Comparison of ENCODE assay signal across 10 cellular contexts in the genomic region with DNA sequence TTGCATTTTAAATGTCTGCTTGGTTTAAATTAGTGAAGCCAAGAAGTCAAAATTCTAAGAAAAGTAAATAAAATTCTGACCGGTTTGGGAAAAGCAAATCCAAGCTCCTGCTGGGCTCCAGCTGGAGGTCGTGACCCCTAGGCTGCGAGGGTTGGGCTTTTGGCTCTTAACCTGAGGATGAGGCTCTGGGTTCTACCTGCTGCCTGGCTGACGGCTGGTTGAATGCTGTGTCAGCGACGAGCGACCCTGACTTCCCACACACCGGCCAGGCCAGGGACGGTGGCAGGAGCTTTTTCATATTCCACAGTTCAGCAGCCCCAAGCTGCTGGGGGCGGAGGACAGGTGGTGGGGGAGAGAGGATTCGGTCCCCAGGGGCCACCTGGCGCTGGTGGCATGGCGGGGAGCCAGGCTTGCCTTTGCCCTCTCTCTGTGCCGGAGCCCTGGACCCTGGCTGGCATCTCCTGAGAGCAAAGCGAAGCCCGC. TPM values are rescaled to one million over a fixed set of nuclear protein-coding genes. Genes with fewer than 3 reads are reported as not detected.
DNase-seq lines count a peak whose midpoint lies in the region; ATAC-seq and TF ChIP-seq lines count a peak whose summit lies in the region.
"Had no signal": no experiment of that assay in that cellular context is flagged by ENCODE, and none has a peak within 500 bp of the region (broad histone marks: within the 10 kb centered on the region; RNA-seq: fewer than 3 reads in every experiment).

No MANE protein-coding gene starts in this region.

- ATAC-seq in SK-N-SH treated with all-trans-retinoic acid at 6 μM for 48 hours (no peak), right lobe of liver (peak in 3 of 4 donors; percentile 13 to 46 (median 24))

- peaks cover 40% of the 10 kb centered on the region for H3K79me2 ChIP-seq in SK-N-SH (ENCODE audit: insufficient read depth)

- H3K36me3 ChIP-seq in SK-N-SH (replicated peaks in 1 of 2; ENCODE audit: control insufficient read depth in 1 of 2, insufficient read depth in 2 of 2, low read length in 1 of 2) (no peaks in the 10 kb centered on the region), right lobe of liver (no peaks in the 10 kb centered on the region), thymus (ENCODE audit: control insufficient read depth, insufficient read depth) (no peaks in the 10 kb centered on the region)

- intact Hi-C loops in right lobe of liver (cut with DNase I): no loop called here

- WGBS in SK-N-SH (ENCODE audit: low lambda C conversion rate): 64% methylated on average over 11 of the region's 16 CpGs
- WGBS in right lobe of liver (ENCODE audit: insufficient coverage, low coverage, low lambda C conversion rate, missing lambda C conversion rate): 10% methylated on average over 7 of the region's 16 CpGs
- 21% methylated on average over 16 of the region's 16 CpGs for WGBS in thymus

- POLR2A ChIA-PET in SK-N-SH (lab: Yijun Ruan, JAX): no interaction called here

- no peaks in the 10 kb centered on the region for H3K27me3 ChIP-seq in SK-N-SH (ENCODE audit: insufficient read depth)
- H3K27me3 ChIP-seq in right lobe of liver: peaks cover 0 to 7% of the 10 kb centered on the region in 2 donors
- H3K27me3 ChIP-seq in thymus (ENCODE audit: control insufficient read depth, insufficient read depth): peaks cover 25% of the 10 kb centered on the region

- H3K9ac ChIP-seq in SK-N-SH: peak overlapping the region; percentile 98; the same call in 1 of the 2 replicates

- no peaks in the 10 kb centered on the region for H3K9me3 ChIP-seq in SK-N-SH
- H3K9me3 ChIP-seq in right lobe of liver: no peaks in the 10 kb centered on the region
- H3K9me3 ChIP-seq in thymus (ENCODE audit: control insufficient read depth): no peaks in the 10 kb centered on the region

- no peaks in the 10 kb centered on the region for H4K20me1 ChIP-seq in SK-N-SH (ENCODE audit: insufficient read depth)

- no peak for TF ChIP-seq POLR2A in right lobe of liver (IDR thresholded peaks at IDR 0.05)

- H3K4me2 ChIP-seq in SK-N-SH: peak overlapping the region; percentile 84

- no peak for DNase-seq in SK-N-SH
- DNase-seq in astrocyte of the spinal cord (ENCODE audit: low read depth, low spot score): no peak
- DNase-seq in right lobe of liver: no peak
- no peak for DNase-seq in NCI-H187 (lab: John Stamatoyannopoulos, UW)
- DNase-seq in GM13977 (ENCODE audit: low spot score): no peak
- DNase-seq in GOT3 (lab: John Stamatoyannopoulos, UW): no peak
- DNase-seq: stimulated activated CD4-positive, alpha-beta T cell treated with anti-CD3 and anti-CD28 coated beads, Interleukin-4, amount 100 ng/mL, for 24 hours had no signal

- H3K4me3 ChIP-seq in SK-N-SH (ENCODE audit: low read depth in 2 of 2, low read length in 1 of 2) (peak overlapping the region; percentile 65 to 85), astrocyte of the spinal cord (ENCODE audit: low read depth, low read length) (peak overlapping the region; percentile 81), right lobe of liver (peak overlapping the region in 2 of 3 donors; percentile 29 to 51), thymus (ENCODE audit: low read length) (peak overlapping the region; percentile 56)

- peaks cover 18% of the 10 kb centered on the region for H3F3A ChIP-seq in SK-N-SH (replicated peaks; ENCODE audit: insufficient read depth)

- CTCF ChIA-PET in SK-N-SH (lab: Yijun Ruan, JAX): no interaction called here

- TF ChIP-seq EP300 in SK-N-SH (IDR thresholded peaks at IDR 0.05; ENCODE audit: borderline replicate concordance in 1 of 2, low read depth in 1 of 2, low read length in 1 of 2): no peak

- TF ChIP-seq CTCF in SK-N-SH (IDR thresholded peaks at IDR 0.05): no peak
- TF ChIP-seq CTCF in astrocyte of the spinal cord (IDR thresholded peaks at IDR 0.05; ENCODE audit: low read depth, low read length): no peak
- TF ChIP-seq CTCF in right lobe of liver (IDR thresholded peaks at IDR 0.05): no peak
- TF ChIP-seq CTCF in GM13977 (IDR thresholded peaks at IDR 0.05; ENCODE audit: extremely low read depth, insufficient read depth, missing control alignments): no peak

- in situ Hi-C loops in astrocyte of the spinal cord (cut with HindIII; ENCODE audit: low sequenced_read_pairs): no loop called here
- in situ Hi-C loops in GM13977 (cut with MboI; ENCODE audit: low pct_unique_long_range_greater_than_20kb, low sequenced_read_pairs, unreplicated experiment): no loop called here

- peak overlapping the region; percentile 83 for H2AFZ ChIP-seq in SK-N-SH (ENCODE audit: low read depth)

- H3K4me1 ChIP-seq in SK-N-SH (ENCODE audit: control insufficient read depth in 1 of 2, insufficient read depth in 2 of 2, low read depth in 1 of 2, low read length in 1 of 2) (peaks cover 20 to 41% of the 10 kb centered on the region in 2 experiments), right lobe of liver (peaks cover 0 to 12% (median 0%) of the 10 kb centered on the region in 4 donors), thymus (ENCODE audit: control insufficient read depth, insufficient read depth, low read length) (peaks cover 30% of the 10 kb centered on the region)

- TF ChIP-seq RAD21 in SK-N-SH (IDR thresholded peaks at IDR 0.05; ENCODE audit: low read length): no peak

- no peaks in the 10 kb centered on the region for H3K9me2 ChIP-seq in SK-N-SH

- H3K27ac ChIP-seq in SK-N-SH (ENCODE audit: low read depth in 2 of 2, low read length in 1 of 2) (peak overlapping the region in 1 of 2 experiments; percentile 66; a peak in 2 of 4 replicates), right lobe of liver (no peak overlapping the region), thymus (ENCODE audit: low read depth) (no peak overlapping the region)

TF ChIP-seq in SK-N-SH, 30 proteins besides CTCF, POLR2A, EP300 and RAD21:
- TF ChIP-seq CHD2 (IDR thresholded peaks at IDR 0.05; ENCODE audit: low read length, partially characterized antibody) (no peak), RCOR1 (IDR thresholded peaks at IDR 0.05; ENCODE audit: low read length) (no peak), TAF1 (IDR thresholded peaks at IDR 0.05; ENCODE audit: borderline replicate concordance, low read depth, low read length) (no peak)

TF ChIP-seq in SK-N-SH treated with all-trans-retinoic acid at 6 μM for 48 hours, 23 proteins besides CTCF, POLR2A, EP300 and RAD21:
- TF ChIP-seq TCF4 (CRISPR knock-in tag; IDR thresholded peaks at IDR 0.05; ENCODE audit: borderline replicate concordance) (no peak), ARNTL (CRISPR knock-in tag; IDR thresholded peaks at IDR 0.05; ENCODE audit: borderline replicate concordance, low read depth) (no peak), ZNF565 (CRISPR knock-in tag; conservative IDR thresholded peaks at IDR 0.05; ENCODE audit: low read depth) (no peak), ZFP3 (CRISPR knock-in tag; IDR thresholded peaks at IDR 0.05) (no peak), ZNF8 (CRISPR knock-in tag; IDR thresholded peaks at IDR 0.05) (no peak), CSDC2 (CRISPR knock-in tag; IDR thresholded peaks at IDR 0.05) (no peak), ZNF70 (CRISPR knock-in tag; IDR thresholded peaks at IDR 0.05) (no peak)
- TF ChIP-seq, protein P1, sequence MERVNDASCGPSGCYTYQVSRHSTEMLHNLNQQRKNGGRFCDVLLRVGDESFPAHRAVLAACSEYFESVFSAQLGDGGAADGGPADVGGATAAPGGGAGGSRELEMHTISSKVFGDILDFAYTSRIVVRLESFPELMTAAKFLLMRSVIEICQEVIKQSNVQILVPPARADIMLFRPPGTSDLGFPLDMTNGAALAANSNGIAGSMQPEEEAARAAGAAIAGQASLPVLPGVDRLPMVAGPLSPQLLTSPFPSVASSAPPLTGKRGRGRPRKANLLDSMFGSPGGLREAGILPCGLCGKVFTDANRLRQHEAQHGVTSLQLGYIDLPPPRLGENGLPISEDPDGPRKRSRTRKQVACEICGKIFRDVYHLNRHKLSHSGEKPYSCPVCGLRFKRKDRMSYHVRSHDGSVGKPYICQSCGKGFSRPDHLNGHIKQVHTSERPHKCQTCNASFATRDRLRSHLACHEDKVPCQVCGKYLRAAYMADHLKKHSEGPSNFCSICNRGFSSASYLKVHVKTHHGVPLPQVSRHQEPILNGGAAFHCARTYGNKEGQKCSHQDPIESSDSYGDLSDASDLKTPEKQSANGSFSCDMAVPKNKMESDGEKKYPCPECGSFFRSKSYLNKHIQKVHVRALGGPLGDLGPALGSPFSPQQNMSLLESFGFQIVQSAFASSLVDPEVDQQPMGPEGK (CRISPR knock-in tag; IDR thresholded peaks at IDR 0.05; ENCODE audit: borderline replicate concordance): no peak
- TF ChIP-seq, protein P2, sequence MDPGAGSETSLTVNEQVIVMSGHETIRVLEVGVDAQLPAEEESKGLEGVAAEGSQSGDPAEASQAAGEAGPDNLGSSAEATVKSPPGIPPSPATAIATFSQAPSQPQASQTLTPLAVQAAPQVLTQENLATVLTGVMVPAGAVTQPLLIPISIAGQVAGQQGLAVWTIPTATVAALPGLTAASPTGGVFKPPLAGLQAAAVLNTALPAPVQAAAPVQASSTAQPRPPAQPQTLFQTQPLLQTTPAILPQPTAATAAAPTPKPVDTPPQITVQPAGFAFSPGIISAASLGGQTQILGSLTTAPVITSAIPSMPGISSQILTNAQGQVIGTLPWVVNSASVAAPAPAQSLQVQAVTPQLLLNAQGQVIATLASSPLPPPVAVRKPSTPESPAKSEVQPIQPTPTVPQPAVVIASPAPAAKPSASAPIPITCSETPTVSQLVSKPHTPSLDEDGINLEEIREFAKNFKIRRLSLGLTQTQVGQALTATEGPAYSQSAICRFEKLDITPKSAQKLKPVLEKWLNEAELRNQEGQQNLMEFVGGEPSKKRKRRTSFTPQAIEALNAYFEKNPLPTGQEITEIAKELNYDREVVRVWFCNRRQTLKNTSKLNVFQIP (CRISPR knock-in tag; IDR thresholded peaks at IDR 0.05; ENCODE audit: borderline replicate concordance, low read depth): no peak
TF ChIP-seq in SK-N-SH treated with all-trans-retinoic acid at 6 μM for 48 hours: peak in this region for 0.

RNA-seq across cellular contexts. Expression of gene PLPP4, which starts 0.8 kb away (rescaled TPM):
- 27.9 and 30.3 TPM in 2 replicates for polyA plus RNA-seq in SK-N-SH (2012; rRNA removed)
- polyA plus RNA-seq in SK-N-SH (2012; cell fraction: cytosol; rRNA removed): 20.8 and 24.0 TPM in 2 replicates
- 30.8 and 38.2 TPM in 2 replicates for polyA plus RNA-seq in SK-N-SH (2012; cell fraction: nucleus; rRNA removed)
- under 1 TPM in 5 of 6 experiments, not detected in 1; 0.35 to 0.81 (median 0.37) TPM for total RNA-seq in right lobe of liver
- polyA plus RNA-seq in thymus: 0.27 TPM
- total RNA-seq: activated T-helper 1 cell treated with anti-CD3 and anti-CD28 coated beads, Interleukin-12 subunit alpha, Interleukin-12 subunit beta, Interleukin-2, Interleukin-4 antibody, amounts not matched to agents 30 ng/mL and 10 ng/mL and 1 ng/mL, durations not matched to agents 14 hours and 24 hours and 36 hours had no signal

Comparison
In these comparisons a context has a peak if more than half of its experiments do, and no peak if none do; other contexts are left out.
1. RNA of gene PLPP4, which starts 0.8 kb away (polyA plus RNA-seq): 20.8 to 38.2 TPM in SK-N-SH; 0.27 TPM in thymus (single experiment); every median in the first group is over 10 times any median in the second.
2. Peak in every context shown above with its lines, with median percentiles within 50 percentile points of each other: H3K4me3 ChIP-seq.